Comparison of ENCODE assay signal across 9 cellular contexts in the genomic region with DNA sequence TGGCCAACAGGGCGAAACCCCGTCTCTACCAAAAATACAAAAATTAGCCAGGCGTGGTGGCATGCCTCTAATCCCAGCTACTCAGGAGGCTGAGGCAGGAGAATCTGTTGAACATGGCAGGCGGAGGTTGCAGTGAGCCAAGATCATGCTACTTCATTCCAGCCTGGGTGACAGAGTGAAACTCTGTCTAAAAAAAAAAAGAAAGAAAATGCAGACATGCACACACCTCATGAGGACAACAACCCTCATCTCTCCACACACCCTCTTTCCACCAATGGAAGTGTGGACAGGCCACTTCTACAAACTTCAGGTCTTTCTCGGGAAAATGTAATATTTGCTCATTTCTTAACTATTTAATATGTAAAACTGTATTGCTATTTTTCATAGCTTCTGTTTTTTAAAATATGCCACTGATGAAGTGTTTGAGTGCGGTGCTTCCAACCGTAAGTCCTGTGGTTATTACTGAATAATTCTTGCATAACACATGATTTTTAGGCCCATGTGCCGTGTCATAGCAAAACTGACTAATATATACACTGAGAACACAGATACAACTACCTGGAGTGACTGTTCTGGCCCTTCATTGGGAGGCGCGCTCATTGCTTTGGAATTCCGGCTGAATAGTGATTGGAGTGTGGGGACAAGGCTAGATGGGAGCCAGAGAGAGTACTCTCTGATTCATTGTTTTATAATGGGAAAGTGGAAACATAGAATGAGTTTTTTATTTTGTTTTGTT. TPM values are rescaled to one million over a fixed set of nuclear protein-coding genes. Genes with fewer than 3 reads are reported as not detected.
DNase-seq lines count a peak whose midpoint lies in the region; ATAC-seq and TF ChIP-seq lines count a peak whose summit lies in the region.
"Had no signal": no experiment of that assay in that cellular context is flagged by ENCODE, and none has a peak within 500 bp of the region (broad histone marks: within the 10 kb centered on the region; RNA-seq: fewer than 3 reads in every experiment).

No MANE protein-coding gene starts in this region.

- H3K4me3 Mint-ChIP-seq in T-helper 2 cell treated with Interferon-gamma antibody and Interleukin-4, amounts not matched to agents 5 μg/mL and 100 μg/mL, for 36 hours, result no peak overlapping the region
- no peak overlapping the region for H3K4me3 Mint-ChIP-seq in chondrocyte (ENCODE audit: unreplicated experiment)
- H3K4me3 Mint-ChIP-seq: T-cell had no signal

- H3K27me3 Mint-ChIP-seq in T-helper 2 cell treated with Interferon-gamma antibody and Interleukin-4, amounts not matched to agents 5 μg/mL and 100 μg/mL, for 36 hours (ENCODE audit: low read depth), result peaks cover 17% of the 10 kb centered on the region
- peaks cover 4% of the 10 kb centered on the region for H3K27me3 Mint-ChIP-seq in chondrocyte (ENCODE audit: low read depth)

- no peak overlapping the region for H3K4me3 ChIP-seq in fibroblast of pulmonary artery (replicated peaks; ENCODE audit: low read depth, low read length)

- no peaks in the 10 kb centered on the region for H3K9me3 Mint-ChIP-seq in T-helper 2 cell treated with Interferon-gamma antibody and Interleukin-4, amounts not matched to agents 5 μg/mL and 100 μg/mL, for 36 hours
- peaks cover 5% of the 10 kb centered on the region for H3K9me3 Mint-ChIP-seq in chondrocyte (ENCODE audit: low read depth)
- H3K9me3 Mint-ChIP-seq: T-cell had no signal

- DNase-seq in ELR (ENCODE audit: low read depth), result peak; percentile 92
- peak; percentile 48 for DNase-seq in fibroblast of pulmonary artery (ENCODE audit: low read depth)
- no peak for DNase-seq in medulla oblongata (ENCODE audit: extremely low spot score)
- DNase-seq in T-helper 2 cell treated with Interferon-gamma antibody and Interleukin-4, amounts not matched to agents 5 μg/mL and 100 μg/mL, for 36 hours (ENCODE audit: low spot score), result no peak
- DNase-seq in chondrocyte (ENCODE audit: low spot score), result no peak
- DNase-seq in stimulated activated CD4-positive, alpha-beta T cell treated with anti-CD3 and anti-CD28 coated beads, Interleukin-4, amount 100 ng/mL, for 4 hours, result no peak
- DNase-seq: T-cell had no signal

- H3K36me3 Mint-ChIP-seq in T-helper 2 cell treated with Interferon-gamma antibody and Interleukin-4, amounts not matched to agents 5 μg/mL and 100 μg/mL, for 36 hours (ENCODE audit: low read depth), result no peaks in the 10 kb centered on the region
- no peaks in the 10 kb centered on the region for H3K36me3 Mint-ChIP-seq in chondrocyte (ENCODE audit: low read depth)
- H3K36me3 Mint-ChIP-seq: T-cell had no signal

- H3K27ac Mint-ChIP-seq in T-helper 2 cell treated with Interferon-gamma antibody and Interleukin-4, amounts not matched to agents 5 μg/mL and 100 μg/mL, for 36 hours, result no peak overlapping the region
- no peak overlapping the region for H3K27ac Mint-ChIP-seq in chondrocyte (ENCODE audit: unreplicated experiment)
- H3K27ac Mint-ChIP-seq: T-cell had no signal

- TF ChIP-seq CTCF in fibroblast of pulmonary artery (IDR thresholded peaks at IDR 0.05; ENCODE audit: low read length, missing control alignments) (no peak), chondrocyte (IDR thresholded peaks at IDR 0.05) (no peak)

- no peaks in the 10 kb centered on the region for H3K4me1 Mint-ChIP-seq in T-helper 2 cell treated with Interferon-gamma antibody and Interleukin-4, amounts not matched to agents 5 μg/mL and 100 μg/mL, for 36 hours (ENCODE audit: low read depth)
- peaks cover 3% of the 10 kb centered on the region for H3K4me1 Mint-ChIP-seq in chondrocyte (ENCODE audit: low read depth)

- peak; percentile 96 for ATAC-seq in GM21526 (IDR thresholded peaks at IDR 0.05; ENCODE audit: low FRiP score, unreplicated experiment)
- peak; percentile 97 for ATAC-seq in HG03469 (IDR thresholded peaks at IDR 0.05; ENCODE audit: unreplicated experiment)
- ATAC-seq: T-cell had no signal

RNA-seq across cellular contexts. Expression of a gene that starts 23.1 kb away (rescaled TPM):
- not detected in 3 replicates for total RNA-seq in chondrocyte
- total RNA-seq: T-cell had no signal

RNA-seq across cellular contexts. Expression of a gene that starts 33.9 kb away (rescaled TPM):
- total RNA-seq in chondrocyte, result 1.5 to 2.2 TPM (median 1.9 TPM) in 3 replicates

RNA-seq across cellular contexts. Expression of a gene that starts 34.0 kb away (rescaled TPM):
- total RNA-seq in chondrocyte, result not detected in 3 replicates
- total RNA-seq: T-cell had no signal

Comparison
In these comparisons a context has a peak if more than half of its experiments do, and no peak if none do; other contexts are left out.
1. DNase-seq: peak in ELR (single experiment) and fibroblast of pulmonary artery (single experiment); none in medulla oblongata (single experiment), T-helper 2 cell treated with Interferon-gamma antibody and Interleukin-4, amounts not matched to agents 5 μg/mL and 100 μg/mL, for 36 hours (single experiment), chondrocyte (single experiment) and stimulated activated CD4-positive, alpha-beta T cell treated with anti-CD3 and anti-CD28 coated beads, Interleukin-4, amount 100 ng/mL, for 4 hours (0 of 2).